In genomic region chr18:44679056-44679911, GRCh38 we compare ENCODE assay signal across 8 cellular contexts. TPM values are rescaled to one million over a fixed set of nuclear protein-coding genes. Genes with fewer than 3 reads are reported as not detected.
DNase-seq lines count a peak whose midpoint lies in the region; ATAC-seq and TF ChIP-seq lines count a peak whose summit lies in the region.

No MANE protein-coding gene starts in this region.

- H3K9me3 Mint-ChIP-seq in neural progenitor cell, result no peaks in the 10 kb centered on the region

- H3K9ac ChIP-seq in neural progenitor cell, result peak overlapping the region; percentile 51
- peak overlapping the region in 4 of 5 donors; percentile 69 to 80 (median 78) for H3K9ac ChIP-seq in subcutaneous abdominal adipose tissue (ENCODE audit: low read length in 5 of 5)

- H3K27me3 Mint-ChIP-seq in neural progenitor cell (ENCODE audit: insufficient read depth, low read depth), result peaks cover 2% of the 10 kb centered on the region

- peaks cover 38% of the 10 kb centered on the region for H3K4me1 ChIP-seq in DOHH2 (ENCODE audit: control insufficient read depth, low read length)
- peaks cover 21% of the 10 kb centered on the region for H3K4me1 ChIP-seq in neural progenitor cell
- H3K4me1 ChIP-seq in subcutaneous abdominal adipose tissue (ENCODE audit: control insufficient read depth in 5 of 5, insufficient read depth in 5 of 5, low read length in 5 of 5), result peaks cover 0 to 27% (median 15%) of the 10 kb centered on the region in 5 donors

- H3K27ac ChIP-seq in DOHH2 (ENCODE audit: low read depth, low read length), result peak overlapping the region; percentile 76
- H3K27ac ChIP-seq in neural progenitor cell, result peak overlapping the region; percentile 83
- H3K27ac ChIP-seq in subcutaneous abdominal adipose tissue (ENCODE audit: low read depth, low read length), result peak overlapping the region; percentile 87

- peaks cover 6% of the 10 kb centered on the region for H3K4me1 Mint-ChIP-seq in neural progenitor cell

- no peaks in the 10 kb centered on the region for H3K9me3 ChIP-seq in DOHH2 (ENCODE audit: control insufficient read depth, insufficient read depth, low read length)
- no peaks in the 10 kb centered on the region for H3K9me3 ChIP-seq in neural progenitor cell (ENCODE audit: low read depth)
- no peaks in the 10 kb centered on the region for H3K9me3 ChIP-seq in subcutaneous abdominal adipose tissue (ENCODE audit: control insufficient read depth in 5 of 5, low read length in 5 of 5)

- no peaks in the 10 kb centered on the region for H3K27me3 ChIP-seq in DOHH2 (ENCODE audit: control insufficient read depth, low read length)
- H3K27me3 ChIP-seq in neural progenitor cell, result no peaks in the 10 kb centered on the region
- peaks cover 0 to 5% (median 0%) of the 10 kb centered on the region in 5 donors for H3K27me3 ChIP-seq in subcutaneous abdominal adipose tissue (ENCODE audit: control insufficient read depth in 5 of 5, insufficient read depth in 4 of 5, low read length in 5 of 5)

- TF ChIP-seq CTCF in DOHH2 (IDR thresholded peaks at IDR 0.05; ENCODE audit: low read depth, low read length, poor library complexity, severe bottlenecking) (peak; percentile 65), foreskin fibroblast (IDR thresholded peaks at IDR 0.05; ENCODE audit: low read depth, low read length) (peak; percentile 57), neural progenitor cell (IDR thresholded peaks at IDR 0.05) (peak; percentile 62)

- ATAC-seq in GM21717 (IDR thresholded peaks at IDR 0.05; ENCODE audit: unreplicated experiment), result peak; percentile 91

- no peak for DNase-seq in Jurkat, Clone E6-1 (ENCODE audit: low read depth, low spot score)
- DNase-seq in activated gamma-delta T cell (lab: John Stamatoyannopoulos, UW) (peak; percentile 52), foreskin fibroblast (peak; percentile 90 to 97), neural progenitor cell (ENCODE audit: low spot score) (peak; percentile 90)

- no peaks in the 10 kb centered on the region for H3K36me3 Mint-ChIP-seq in neural progenitor cell

- peaks cover 3% of the 10 kb centered on the region; the same call in 1 of the 2 replicates for H3K36me3 ChIP-seq in DOHH2 (ENCODE audit: control insufficient read depth, low read length)
- H3K36me3 ChIP-seq in neural progenitor cell, result no peaks in the 10 kb centered on the region
- no peaks in the 10 kb centered on the region for H3K36me3 ChIP-seq in subcutaneous abdominal adipose tissue (ENCODE audit: control insufficient read depth in 5 of 5, insufficient read depth in 5 of 5, low read length in 5 of 5)

- no peaks in the 10 kb centered on the region for H3K9me2 ChIP-seq in DOHH2 (replicated peaks; ENCODE audit: control insufficient read depth, low read length)

- H3K4me3 ChIP-seq in DOHH2 (ENCODE audit: low read length) (peak overlapping the region; percentile 94), foreskin fibroblast (ENCODE audit: low read depth in 1 of 2, low read length in 2 of 2) (peak overlapping the region; percentile 71 to 98), neural progenitor cell (peak overlapping the region; percentile 96), subcutaneous abdominal adipose tissue (ENCODE audit: low read depth in 1 of 5, low read length in 5 of 5) (peak overlapping the region in 4 of 5 donors; percentile 70 to 83 (median 77))
- H3K4me3 ChIP-seq in Jurkat, Clone E6-1 (ENCODE audit: low read length), result peak overlapping the region; percentile 46

- H4K20me1 ChIP-seq in DOHH2 (ENCODE audit: control insufficient read depth, insufficient read depth, low read depth, low read length) (peaks cover 10% of the 10 kb centered on the region; the same call in 1 of the 2 replicates), neural progenitor cell (ENCODE audit: low read depth) (peaks cover 9% of the 10 kb centered on the region)

- no peak overlapping the region for H3K27ac Mint-ChIP-seq in neural progenitor cell

- H3K4me3 Mint-ChIP-seq in neural progenitor cell, result peak overlapping the region; percentile 78

- no peaks in the 10 kb centered on the region for H3F3A ChIP-seq in DOHH2 (ENCODE audit: control insufficient read depth, insufficient read depth)
- peaks cover 41% of the 10 kb centered on the region for H3F3A ChIP-seq in neural progenitor cell (ENCODE audit: low read depth)

- peak overlapping the region; percentile 62 for H3K4me2 ChIP-seq in DOHH2 (ENCODE audit: low read length)
- H3K4me2 ChIP-seq in neural progenitor cell, result peak overlapping the region; percentile 93

- H3K79me2 ChIP-seq in DOHH2 (ENCODE audit: control insufficient read depth, low read length) (peaks cover 40% of the 10 kb centered on the region), neural progenitor cell (ENCODE audit: low read depth) (peaks cover 39% of the 10 kb centered on the region)

- H2AFZ ChIP-seq in neural progenitor cell (replicated peaks), result peak overlapping the region; percentile 64

TF ChIP-seq in PFSK-1, 5 proteins besides CTCF, POLR2A, EP300 and RAD21:
- TF ChIP-seq SIN3A (IDR thresholded peaks at IDR 0.05; ENCODE audit: borderline replicate concordance, insufficient read depth, low read length), result no peak
- peak; percentile 54; the same call in 1 of the 2 replicates for TF ChIP-seq POLR2AphosphoS5 (IDR thresholded peaks at IDR 0.05; ENCODE audit: low read depth, low read length)
- TF ChIP-seq TAF1 (IDR thresholded peaks at IDR 0.05; ENCODE audit: borderline replicate concordance, insufficient read depth, low read length), result peak; percentile 72; the same call in 1 of the 2 replicates
- no peak for TF ChIP-seq REST (IDR thresholded peaks at IDR 0.05; ENCODE audit: insufficient read depth in 1 of 2, low read depth in 2 of 2, low read length in 2 of 2)
- peak; percentile 66 for TF ChIP-seq FOXP2 (optimal IDR thresholded peaks at IDR 0.05; ENCODE audit: borderline replicate concordance, extremely low read depth, extremely low read length, insufficient read depth)

RNA-seq across cellular contexts. Expression of gene SETBP1, which starts 1.4 kb away (rescaled TPM):
- polyA plus RNA-seq in Jurkat, Clone E6-1 (2012; ENCODE audit: insufficient read depth, insufficient read length), result 0.11 TPM
- polyA plus RNA-seq in PFSK-1 (2012; ENCODE audit: insufficient read length, low read depth), result 1.6 TPM
- 12.0 and 14.4 TPM in 2 replicates for total RNA-seq in neural progenitor cell (ENCODE audit: low replicate concordance)

Comparison
In these comparisons a context has a peak if more than half of its experiments do, and no peak if none do; other contexts are left out.
1. H3K4me3 ChIP-seq: peak in every context shown above with its lines; median percentile 96 in neural progenitor cell; 94 in DOHH2; 84 in foreskin fibroblast; 77 in subcutaneous abdominal adipose tissue; 46 in Jurkat, Clone E6-1.